In genomic region chr16:72241930-72242329, GRCh38 we compare ENCODE assay signal across 8 cellular contexts.
DNase-seq lines count a peak whose midpoint lies in the region; ATAC-seq and TF ChIP-seq lines count a peak whose summit lies in the region.

No MANE protein-coding gene starts in this region.

- peak; percentile 51 for DNase-seq in G401 (ENCODE audit: low spot score)
- DNase-seq in HPDE6-E6E7 (ENCODE audit: extremely low spot score) = peak; percentile 38
- peak; percentile 13 for DNase-seq in RPMI8226
- peak; percentile 72 for DNase-seq in fibroblast of mammary gland (ENCODE audit: low read depth)
- no peak for DNase-seq in osteoblast (ENCODE audit: insufficient read length, low spot score, missing footprints)
- DNase-seq in suprapubic skin (ENCODE audit: low spot score in 2 of 2) = no peak

- no peaks in the 10 kb centered on the region for H3K27me3 ChIP-seq in osteoblast (ENCODE audit: insufficient read depth, low read length)
- no peaks in the 10 kb centered on the region for H3K27me3 ChIP-seq in suprapubic skin

- H3K36me3 ChIP-seq in osteoblast (ENCODE audit: insufficient read depth, low read length) (no peaks in the 10 kb centered on the region), suprapubic skin (no peaks in the 10 kb centered on the region)

- no peak for TF ChIP-seq POLR2A in suprapubic skin (IDR thresholded peaks at IDR 0.05)

- in situ Hi-C loops in G401 (cut with HindIII; ENCODE audit: low sequenced_read_pairs) = no loop called here

- no peaks in the 10 kb centered on the region for H3K4me1 ChIP-seq in osteoblast (ENCODE audit: insufficient read depth, low read length)
- H3K4me1 ChIP-seq in suprapubic skin = peaks cover 4% of the 10 kb centered on the region

- no peaks in the 10 kb centered on the region for H4K20me1 ChIP-seq in osteoblast (ENCODE audit: insufficient read depth, low read length)

- no peak for ATAC-seq in GM19324 (IDR thresholded peaks at IDR 0.05; ENCODE audit: low FRiP score, unreplicated experiment)
- ATAC-seq in GM19467 (IDR thresholded peaks at IDR 0.05; ENCODE audit: unreplicated experiment) = no peak

- peak overlapping the region; percentile 56 for H2AFZ ChIP-seq in osteoblast (ENCODE audit: low read length)

- WGBS in suprapubic skin = 34% methylated on average over 7 of the region's 7 CpGs

- peak; percentile 99 for TF ChIP-seq CTCF in fibroblast of mammary gland (conservative IDR thresholded peaks at IDR 0.05; ENCODE audit: control insufficient read depth, insufficient read depth, low read depth, low read length)
- peak; percentile 91 for TF ChIP-seq CTCF in osteoblast (IDR thresholded peaks at IDR 0.05; ENCODE audit: extremely low read depth, low read depth, low read length)
- peak in 1 of 2 donors; percentile 72 for TF ChIP-seq CTCF in suprapubic skin (IDR thresholded peaks at IDR 0.05)

- H3K27ac ChIP-seq in osteoblast (ENCODE audit: low read depth, low read length) = no peak overlapping the region
- H3K27ac ChIP-seq in suprapubic skin = no peak overlapping the region

- H3K4me3 ChIP-seq in fibroblast of mammary gland (ENCODE audit: control insufficient read depth, low read depth, low read length) = no peak overlapping the region
- no peak overlapping the region for H3K4me3 ChIP-seq in osteoblast (ENCODE audit: insufficient read depth, low read length)
- no peak overlapping the region for H3K4me3 ChIP-seq in suprapubic skin

- peak overlapping the region; percentile 11 for H3K4me2 ChIP-seq in osteoblast (ENCODE audit: insufficient read depth, low read length)

- H3K79me2 ChIP-seq in osteoblast (ENCODE audit: insufficient read depth, low read length) = no peaks in the 10 kb centered on the region

- H3K9me3 ChIP-seq in osteoblast (ENCODE audit: low read depth, low read length) (no peaks in the 10 kb centered on the region), suprapubic skin (no peaks in the 10 kb centered on the region)

- no peak for TF ChIP-seq EP300 in suprapubic skin (IDR thresholded peaks at IDR 0.05)

Comparison
In these comparisons a context has a peak if more than half of its experiments do, and no peak if none do; other contexts are left out.
1. DNase-seq: peak in G401 (single experiment), HPDE6-E6E7 (single experiment), RPMI8226 (single experiment) and fibroblast of mammary gland (single experiment); none in osteoblast (single experiment) and suprapubic skin (0 of 2).